ENCODE assay signal across 29 cellular contexts in the genomic region with DNA sequence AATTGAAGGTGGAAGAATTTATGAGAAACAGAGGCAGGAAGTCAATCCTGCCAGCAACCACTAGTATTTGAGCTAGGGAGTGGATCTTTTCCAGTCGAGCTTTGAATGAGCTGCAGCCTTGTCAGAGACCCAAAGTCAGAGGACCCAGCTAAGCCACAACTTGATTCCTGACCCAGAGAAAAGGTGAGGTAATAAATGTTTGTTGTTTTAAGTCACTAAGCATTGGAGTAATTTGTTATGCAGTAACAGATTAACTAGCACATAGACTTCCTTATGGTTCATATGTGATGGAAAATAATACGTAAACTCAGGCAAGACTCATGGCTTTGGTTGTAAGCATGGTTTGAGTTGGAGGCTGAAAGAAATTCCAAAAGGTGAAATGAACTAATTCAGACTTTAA. TPM values are rescaled to one million over a fixed set of nuclear protein-coding genes. Genes with fewer than 3 reads are reported as not detected.
DNase-seq lines count a peak whose midpoint lies in the region; ATAC-seq and TF ChIP-seq lines count a peak whose summit lies in the region.
"Had no signal": no experiment of that assay in that cellular context is flagged by ENCODE, and none has a peak within 500 bp of the region (broad histone marks: within the 10 kb centered on the region; RNA-seq: fewer than 3 reads in every experiment).

No MANE protein-coding gene starts in this region.

- H3K36me3 ChIP-seq in hepatocyte (replicated peaks; ENCODE audit: insufficient read depth, low read depth) (no peaks in the 10 kb centered on the region), tibial nerve (no peaks in the 10 kb centered on the region)
- H3K36me3 ChIP-seq: HAP-1, stomach had no signal

- H3K79me2 ChIP-seq in hepatocyte, result no peaks in the 10 kb centered on the region
- H3K79me2 ChIP-seq: parathyroid adenoma had no signal

- H3K27ac ChIP-seq in hepatocyte (peak overlapping the region; percentile 29), tibial nerve (no peak overlapping the region)
- H3K27ac ChIP-seq: parathyroid adenoma, stomach, VCaP had no signal

- H3K36me3 Mint-ChIP-seq in activated T-helper 17 cell treated with anti-CD3 and anti-CD28 coated beads, Interleukin-2, amount 50 U/mL, for 72 hours (ENCODE audit: low read depth), result no peaks in the 10 kb centered on the region

- peak; percentile 41 for DNase-seq in HK-2 (ENCODE audit: unreplicated experiment)
- DNase-seq in astrocyte of the cerebellum (ENCODE audit: low read depth), result peak; percentile 71
- DNase-seq in hepatocyte (ENCODE audit: low spot score), result no peak
- DNase-seq in renal cortical epithelial cell (ENCODE audit: low read depth), result peak; percentile 99
- DNase-seq in tibial nerve (ENCODE audit: low spot score in 2 of 2), result no peak
- DNase-seq in lower leg skin (ENCODE audit: low spot score in 2 of 2), result no peak
- DNase-seq: activated CD4-positive, alpha-beta T cell treated with anti-CD3 and anti-CD28 coated beads for 4 hours; activated naive CD4-positive, alpha-beta T cell treated with Interleukin-2 at 50 U/mL for 16 hours; activated T-cell treated with anti-CD3 and anti-CD28 coated beads, Interleukin-2, amount 50 U/mL, for 24 hours; amniotic stem cell; C1 segment of cervical spinal cord; Calu3; caudate nucleus; DMS79 treated with DMSO at 0.1 percent for 48 hours; MM.1S; NCI-H2107; right cardiac atrium; stimulated activated CD4-positive, alpha-beta T cell treated with anti-CD3 and anti-CD28 coated beads, Interleukin-2, amount 100 ng/mL, for 24 hours; stomach had no signal

- H3K4me2 ChIP-seq in hepatocyte, result no peak overlapping the region

- no peaks in the 10 kb centered on the region for H3K9me2 ChIP-seq in hepatocyte (replicated peaks; ENCODE audit: insufficient read depth)

- TF ChIP-seq CTCF in astrocyte of the cerebellum (IDR thresholded peaks at IDR 0.05; ENCODE audit: low read depth, low read length, missing control alignments) (no peak), hepatocyte (IDR thresholded peaks at IDR 0.05; ENCODE audit: poor library complexity) (no peak), tibial nerve (IDR thresholded peaks at IDR 0.05) (no peak), lower leg skin (IDR thresholded peaks at IDR 0.05) (no peak)

- H4K20me1 ChIP-seq in hepatocyte (ENCODE audit: insufficient read depth, poor library complexity, severe bottlenecking), result no peaks in the 10 kb centered on the region

- no peak for TF ChIP-seq POLR2A in tibial nerve (IDR thresholded peaks at IDR 0.05)
- TF ChIP-seq POLR2A in lower leg skin (IDR thresholded peaks at IDR 0.05), result no peak

- TF ChIP-seq EP300 in tibial nerve (IDR thresholded peaks at IDR 0.05), result no peak

- intact Hi-C loops in lower leg skin (cut with DNase I; ENCODE audit: low total_unique reads), result no loop called here

- in situ Hi-C loops in astrocyte of the cerebellum (cut with HindIII; ENCODE audit: low sequenced_read_pairs), result no loop called here

- H3K27me3 ChIP-seq in hepatocyte (no peaks in the 10 kb centered on the region), tibial nerve (no peaks in the 10 kb centered on the region)
- H3K27me3 ChIP-seq: stomach had no signal

- 82% methylated on average over 2 of the region's 2 CpGs for WGBS in hepatocyte (ENCODE audit: low lambda C conversion rate, missing lambda C conversion rate)
- WGBS in tibial nerve, 2 donors, result 54 to 81% methylated on average over 2 of the region's 2 CpGs
- 32 to 56% methylated on average over 2 of the region's 2 CpGs for WGBS in lower leg skin, 2 donors

- H3K4me3 ChIP-seq in astrocyte of the cerebellum (ENCODE audit: low read depth, low read length) (no peak overlapping the region), hepatocyte (no peak overlapping the region), tibial nerve (no peak overlapping the region), lower leg skin (ENCODE audit: low read depth, poor library complexity, severe bottlenecking) (no peak overlapping the region)
- H3K4me3 ChIP-seq: HAP-1, lung, stomach had no signal

- H2AFZ ChIP-seq in hepatocyte, result no peak overlapping the region
- H2AFZ ChIP-seq: parathyroid adenoma had no signal

- H3K27ac Mint-ChIP-seq in activated T-helper 17 cell treated with anti-CD3 and anti-CD28 coated beads, Interleukin-2, amount 50 U/mL, for 72 hours, result no peak overlapping the region
- H3K27ac Mint-ChIP-seq: activated T-cell treated with anti-CD3 and anti-CD28 coated beads, Interleukin-2, amount 50 U/mL, for 24 hours; dendritic cell treated with granulocyte-macrophage colony-stimulating factor and Interleukin-4, amounts not matched to agents 40 ng/mL and 50 ng/mL, for 4 days had no signal

- H3K9me3 ChIP-seq in hepatocyte (ENCODE audit: low read depth) (no peaks in the 10 kb centered on the region), tibial nerve (peaks cover 0 to 16% (median 0%) of the 10 kb centered on the region in 4 donors)
- H3K9me3 ChIP-seq: HAP-1 had no signal

- no peaks in the 10 kb centered on the region for H3K4me1 Mint-ChIP-seq in activated T-helper 17 cell treated with anti-CD3 and anti-CD28 coated beads, Interleukin-2, amount 50 U/mL, for 72 hours

- no peak for ATAC-seq in HG03469 (IDR thresholded peaks at IDR 0.05; ENCODE audit: unreplicated experiment)
- no peak for ATAC-seq in activated T-helper 17 cell treated with anti-CD3 and anti-CD28 coated beads, Interleukin-2, amount 50 U/mL, for 72 hours (replicated peaks)

- peaks cover 6% of the 10 kb centered on the region for H3K4me1 ChIP-seq in hepatocyte (ENCODE audit: insufficient read depth)
- no peaks in the 10 kb centered on the region for H3K4me1 ChIP-seq in tibial nerve
- H3K4me1 ChIP-seq: HAP-1, parathyroid adenoma, stomach had no signal

- H3K4me3 Mint-ChIP-seq in activated T-helper 17 cell treated with anti-CD3 and anti-CD28 coated beads, Interleukin-2, amount 50 U/mL, for 72 hours, result no peak overlapping the region
- H3K4me3 Mint-ChIP-seq: activated T-cell treated with anti-CD3 and anti-CD28 coated beads, Interleukin-2, amount 50 U/mL, for 24 hours; dendritic cell treated with granulocyte-macrophage colony-stimulating factor and Interleukin-4, amounts not matched to agents 40 ng/mL and 50 ng/mL, for 4 days had no signal

- no peaks in the 10 kb centered on the region for H3K27me3 Mint-ChIP-seq in activated T-helper 17 cell treated with anti-CD3 and anti-CD28 coated beads, Interleukin-2, amount 50 U/mL, for 72 hours
- H3K27me3 Mint-ChIP-seq: activated T-cell treated with anti-CD3 and anti-CD28 coated beads, Interleukin-2, amount 50 U/mL, for 24 hours; dendritic cell treated with granulocyte-macrophage colony-stimulating factor and Interleukin-4, amounts not matched to agents 40 ng/mL and 50 ng/mL, for 4 days had no signal

- H3K9me3 Mint-ChIP-seq in activated T-helper 17 cell treated with anti-CD3 and anti-CD28 coated beads, Interleukin-2, amount 50 U/mL, for 72 hours, result no peaks in the 10 kb centered on the region

RNA-seq across cellular contexts. Expression of a gene that starts 21.6 kb away (rescaled TPM):
- 54.6 and 70.0 TPM in 2 replicates for total RNA-seq in hepatocyte
- 63.4 and 67.9 TPM in 2 replicates for polyA plus RNA-seq in hepatocyte
- total RNA-seq in renal cortical epithelial cell, result 155 and 330 TPM in 2 replicates
- total RNA-seq in tibial nerve, result 100 to 1,000 TPM; 113 to 253 (median 137) TPM
- total RNA-seq in activated T-helper 17 cell treated with anti-CD3 and anti-CD28 coated beads, Interleukin-2, amount 50 U/mL, for 72 hours, result not detected
- 100 to 1,000 TPM in 2 of 4 donors, 10 to 100 TPM in 2; 86.2 to 113 (median 98.9) TPM for total RNA-seq in lower leg skin
- total RNA-seq: activated CD8-positive, alpha-beta memory T cell treated with anti-CD3 and anti-CD28 coated beads for 36 hours; HT-29; T-helper 2 cell treated with Interferon-gamma antibody and Interleukin-4, amounts not matched to agents 100 ng/mL and 5 ng/mL, for 36 hours had no signal

Comparison
In these comparisons a context has a peak if more than half of its experiments do, and no peak if none do; other contexts are left out.
1. DNase-seq: peak in HK-2 (single experiment), astrocyte of the cerebellum (single experiment) and renal cortical epithelial cell (single experiment); none in hepatocyte (single experiment), tibial nerve (0 of 2) and lower leg skin (0 of 2).
2. RNA of a gene that starts 21.6 kb away (total RNA-seq): 155 to 330 TPM in renal cortical epithelial cell, 113 to 253 TPM in tibial nerve, 86.2 to 113 TPM in lower leg skin and 54.6 to 70.0 TPM in hepatocyte; not detected in activated T-helper 17 cell treated with anti-CD3 and anti-CD28 coated beads, Interleukin-2, amount 50 U/mL, for 72 hours; every median in the first group is over 10 times any median in the second.